ENCODE assay signal across 1 cellular context in genomic region chr2:219207254-219207883, GRCh38.
A peak's percentile ranks its signal among the peaks of the same experiment; 100 is the strongest.
TF ChIP-seq lines count a peak whose summit lies in the region.

No MANE protein-coding gene starts in this region.

TF ChIP-seq in K562, 482 proteins besides CTCF, POLR2A, EP300 and RAD21:
- TF ChIP-seq ZNF518B (CRISPR knock-in tag; IDR thresholded peaks at IDR 0.05) = no peak
- peak; percentile 3 for TF ChIP-seq KDM5B (IDR thresholded peaks at IDR 0.05; ENCODE audit: insufficient replicate concordance, low read depth, low read length)
- TF ChIP-seq U2AF2 (optimal IDR thresholded peaks at IDR 0.05; ENCODE audit: low read depth, low read length) = no peak
- TF ChIP-seq TFAP4 (CRISPR knock-in tag; IDR thresholded peaks at IDR 0.05; ENCODE audit: borderline replicate concordance) = peak; percentile 32; the same call in 1 of the 2 replicates
- peak; percentile 49; the same call in 1 of the 2 replicates for TF ChIP-seq ZNF407 (IDR thresholded peaks at IDR 0.05; ENCODE audit: low read depth)
- no peak for TF ChIP-seq ATF7 (IDR thresholded peaks at IDR 0.05)
TF ChIP-seq in K562: peak in this region for 3.
